In the genomic region with DNA sequence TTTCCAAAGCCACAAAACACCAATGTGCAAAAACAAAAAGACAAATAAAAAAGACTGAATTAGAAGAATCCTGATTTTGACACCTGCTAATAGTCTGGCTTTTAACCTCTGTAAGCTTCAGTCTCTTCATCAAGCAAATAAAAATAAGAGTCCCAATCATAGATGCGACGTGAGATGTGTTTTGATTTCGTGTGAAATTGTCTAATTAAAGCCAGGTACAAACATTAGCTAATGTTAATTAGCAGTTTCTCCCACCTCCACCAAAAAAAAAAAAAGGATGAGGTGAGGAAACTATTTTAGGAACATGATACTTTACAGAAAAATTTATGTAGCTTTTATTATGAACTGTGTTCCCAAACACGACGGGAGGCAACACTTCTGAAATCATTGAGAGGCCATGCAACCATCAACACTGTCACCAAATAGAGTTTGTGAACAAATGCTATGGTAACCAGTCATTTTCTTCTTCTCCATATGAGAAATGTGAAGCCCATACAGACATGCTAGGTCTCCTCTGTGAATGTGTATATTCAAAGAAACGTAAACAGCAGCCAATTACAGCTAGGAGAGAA, we compare ENCODE assay signal across 16 cellular contexts. TPM values are rescaled to one million over a fixed set of nuclear protein-coding genes. Genes with fewer than 3 reads are reported as not detected.
DNase-seq lines count a peak whose midpoint lies in the region; ATAC-seq and TF ChIP-seq lines count a peak whose summit lies in the region.
"Had no signal": no experiment of that assay in that cellular context is flagged by ENCODE, and none has a peak within 500 bp of the region (broad histone marks: within the 10 kb centered on the region; RNA-seq: fewer than 3 reads in every experiment).

No MANE protein-coding gene starts in this region.

- no peak overlapping the region for H3K9ac ChIP-seq in HCT116 (ENCODE audit: low read length)
- H3K9ac ChIP-seq in SK-N-MC (ENCODE audit: insufficient read length), result peak overlapping the region; percentile 20
- peak overlapping the region; percentile 46; the same call in 1 of the 2 replicates for H3K9ac ChIP-seq in iPS-20b (ENCODE audit: low read depth, low read length)

- intact Hi-C loops in HCT116 (cut with micrococcal nuclease), result no loop called here
- intact Hi-C loops in left lung (cut with DNase I), result no loop called here

- CTCF ChIA-PET in HCT116 (lab: Charles Lee), result interaction anchor here (1.9 kb wide), 1 partner anchor 25 kb away, joined by 5 read pairs; no protein-coding TSS in a partner anchor

- no peaks in the 10 kb centered on the region for H4K20me1 ChIP-seq in HCT116 (ENCODE audit: insufficient read depth)

- H3K27ac ChIP-seq in HCT116 (ENCODE audit: low read depth, low read length) (no peak overlapping the region), SK-N-MC (no peak overlapping the region), iPS-20b (ENCODE audit: low read length) (no peak overlapping the region), brain microvascular endothelial cell (no peak overlapping the region), left lung (no peak overlapping the region)
- H3K27ac ChIP-seq: cardiac muscle cell, Peyer's patch, spleen, tibial nerve had no signal

- H3K9me3 ChIP-seq in HCT116 (ENCODE audit: control insufficient read depth in 1 of 2, insufficient read depth in 1 of 2, low read depth in 1 of 2, low read length in 2 of 2) (no peaks in the 10 kb centered on the region), SK-N-MC (ENCODE audit: low read depth, low read length) (no peaks in the 10 kb centered on the region), iPS-20b (ENCODE audit: insufficient read depth, low read depth, low read length) (no peaks in the 10 kb centered on the region), left lung (no peaks in the 10 kb centered on the region)
- H3K9me3 ChIP-seq: Peyer's patch, tibial nerve had no signal

- ATAC-seq in HCT116 (no peak), left lung (no peak)

- TF ChIP-seq RAD21 in HCT116 (IDR thresholded peaks at IDR 0.05; ENCODE audit: low read depth), result no peak

- no TSS peak for BruUV-seq in HCT116 (replicated peaks; lab: Mats Ljungman, UMichigan)

- no peak overlapping the region for H3K4me3 ChIP-seq in HCT116 (replicated peaks in 1 of 2; ENCODE audit: low read depth in 1 of 2, low read length in 2 of 2)
- peak overlapping the region; percentile 51 for H3K4me3 ChIP-seq in SK-N-MC
- peak overlapping the region; percentile 51; the same call in 1 of the 2 replicates for H3K4me3 ChIP-seq in iPS-20b (ENCODE audit: low read length)
- H3K4me3 ChIP-seq in brain microvascular endothelial cell (ENCODE audit: low read depth, low read length), result no peak overlapping the region
- H3K4me3 ChIP-seq in left lung, result no peak overlapping the region
- H3K4me3 ChIP-seq: cardiac muscle cell, Peyer's patch, spleen, tibial nerve had no signal

- in situ Hi-C loops in brain microvascular endothelial cell (cut with HindIII; ENCODE audit: low pct_ligation_motif_present, low sequenced_read_pairs), result no loop called here

- no peak overlapping the region for H3K4me3 Mint-ChIP-seq in immature natural killer cell
- H3K4me3 Mint-ChIP-seq: stimulated activated effector memory CD8-positive, alpha-beta T cell treated with anti-CD3 and anti-CD28 coated beads, Interleukin-12 subunit alpha, Interleukin-12 subunit beta, amount 100 ng/mL, for 72 hours had no signal

- H3K36me3 ChIP-seq in HCT116 (ENCODE audit: control insufficient read depth in 1 of 2, insufficient read depth in 2 of 2, low read length in 2 of 2) (no peaks in the 10 kb centered on the region), SK-N-MC (ENCODE audit: insufficient read depth, low read length) (no peaks in the 10 kb centered on the region), iPS-20b (ENCODE audit: insufficient read depth, low read depth, low read length) (no peaks in the 10 kb centered on the region), brain microvascular endothelial cell (replicated peaks) (no peaks in the 10 kb centered on the region), left lung (no peaks in the 10 kb centered on the region)
- H3K36me3 ChIP-seq: cardiac muscle cell, Peyer's patch, spleen, tibial nerve had no signal

- no peaks in the 10 kb centered on the region for H3K9me3 Mint-ChIP-seq in immature natural killer cell
- H3K9me3 Mint-ChIP-seq: stimulated activated effector memory CD8-positive, alpha-beta T cell treated with anti-CD3 and anti-CD28 coated beads, Interleukin-12 subunit alpha, Interleukin-12 subunit beta, amount 100 ng/mL, for 72 hours had no signal

- TF ChIP-seq POLR2A in HCT116 (IDR thresholded peaks at IDR 0.05; ENCODE audit: borderline replicate concordance, extremely low read depth, insufficient read depth, insufficient read length), result no peak

- no peak overlapping the region for H3K27ac Mint-ChIP-seq in immature natural killer cell
- H3K27ac Mint-ChIP-seq: stimulated activated effector memory CD8-positive, alpha-beta T cell treated with anti-CD3 and anti-CD28 coated beads, Interleukin-12 subunit alpha, Interleukin-12 subunit beta, amount 100 ng/mL, for 72 hours had no signal

- RAD21 ChIA-PET in HCT116 (lab: Charles Lee; ENCODE audit: low non-redundant PET in 1 of 2, low total read pairs in 2 of 2, uncharacterized antibody in 2 of 2, unreplicated experiment in 2 of 2), result interaction anchor here in 1 of 2 experiments (0.5 kb wide), 1 partner anchor 169 kb away, joined by 3 read pairs; no protein-coding TSS in a partner anchor

- POLR2A ChIA-PET in HCT116 (lab: Charles Lee), result no interaction called here

- H3K36me3 Mint-ChIP-seq in immature natural killer cell, result no peaks in the 10 kb centered on the region
- H3K36me3 Mint-ChIP-seq: stimulated activated effector memory CD8-positive, alpha-beta T cell treated with anti-CD3 and anti-CD28 coated beads, Interleukin-12 subunit alpha, Interleukin-12 subunit beta, amount 100 ng/mL, for 72 hours had no signal

- H3K4me1 Mint-ChIP-seq in immature natural killer cell, result peaks cover 0 to 1% of the 10 kb centered on the region in 2 donors

- no peak overlapping the region for H3K4me2 ChIP-seq in HCT116 (ENCODE audit: low read length)

- peak overlapping the region; percentile 1 for H2AFZ ChIP-seq in HCT116 (ENCODE audit: low read depth, low read length, poor library complexity, severe bottlenecking)

- H3K27me3 ChIP-seq in HCT116 (ENCODE audit: insufficient read depth, low read length), result no peaks in the 10 kb centered on the region
- H3K27me3 ChIP-seq in iPS-20b (ENCODE audit: insufficient read depth, low read length), result peaks cover 4% of the 10 kb centered on the region
- no peaks in the 10 kb centered on the region for H3K27me3 ChIP-seq in brain microvascular endothelial cell (replicated peaks)
- H3K27me3 ChIP-seq in left lung, result no peaks in the 10 kb centered on the region
- H3K27me3 ChIP-seq: cardiac muscle cell, Peyer's patch, spleen, tibial nerve had no signal

- H3K4me1 ChIP-seq in HCT116 (ENCODE audit: control insufficient read depth in 1 of 2, insufficient read depth in 2 of 2, low read length in 2 of 2), result no peaks in the 10 kb centered on the region
- H3K4me1 ChIP-seq in iPS-20b (ENCODE audit: insufficient read depth, low read length), result peaks cover 20% of the 10 kb centered on the region
- peaks cover 0 to 3% of the 10 kb centered on the region in 2 donors for H3K4me1 ChIP-seq in left lung
- H3K4me1 ChIP-seq: Peyer's patch had no signal

- no peak for TF ChIP-seq CTCF in HCT116 (IDR thresholded peaks at IDR 0.05 in 2 of 3, conservative IDR thresholded peaks at IDR 0.05 in 1 of 3; ENCODE audit: borderline replicate concordance in 1 of 3, insufficient read depth in 1 of 3, low read depth in 2 of 3, low read length in 2 of 3)
- no peak for TF ChIP-seq CTCF in brain microvascular endothelial cell (IDR thresholded peaks at IDR 0.05; ENCODE audit: low read depth, low read length, missing control alignments)
- no peak for TF ChIP-seq CTCF in left lung (IDR thresholded peaks at IDR 0.05)

- H3K9me2 ChIP-seq in HCT116 (ENCODE audit: insufficient read depth), result no peaks in the 10 kb centered on the region

- no peaks in the 10 kb centered on the region for H3K79me2 ChIP-seq in HCT116 (ENCODE audit: insufficient read depth, low read length)

- H3K27me3 Mint-ChIP-seq in immature natural killer cell (ENCODE audit: low read depth in 3 of 3), result peaks cover 4 to 20% (median 11%) of the 10 kb centered on the region in 3 donors

- DNase-seq in HCT116 (ENCODE audit: low read depth, low spot score), result no peak
- peak; percentile 62 for DNase-seq in NCI-H1930 (lab: John Stamatoyannopoulos, UW)
- DNase-seq in SK-N-MC (ENCODE audit: low read depth, low spot score), result no peak
- no peak for DNase-seq in brain microvascular endothelial cell
- no peak for DNase-seq in immature natural killer cell
- DNase-seq in left lung, result no peak
- DNase-seq: activated CD8-positive, alpha-beta memory T cell treated with anti-CD3 and anti-CD28 coated beads for 24 hours; effector memory CD4-positive, alpha-beta T cell; left colon; NCI-H524 treated with DMSO at 0.1 percent for 48 hours; Peyer's patch; spleen had no signal

TF ChIP-seq in HCT116, 20 proteins besides CTCF, POLR2A, EP300 and RAD21:
- TF ChIP-seq, protein P1, sequence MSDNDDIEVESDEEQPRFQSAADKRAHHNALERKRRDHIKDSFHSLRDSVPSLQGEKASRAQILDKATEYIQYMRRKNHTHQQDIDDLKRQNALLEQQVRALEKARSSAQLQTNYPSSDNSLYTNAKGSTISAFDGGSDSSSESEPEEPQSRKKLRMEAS (IDR thresholded peaks at IDR 0.05), result no peak
- no peak for TF ChIP-seq FOSL1 (IDR thresholded peaks at IDR 0.05; ENCODE audit: low read depth)

RNA-seq across cellular contexts. Expression of a gene that starts 6.7 kb away (rescaled TPM):
- total RNA-seq in HCT116 (2021; ENCODE audit: unreplicated experiment) (21.8 TPM), left lung (10 to 100 TPM; 40.3 to 49.7 TPM)
- polyA plus RNA-seq in HCT116 (2012), result 3.3 and 3.5 TPM in 2 replicates
- 1 to 10 TPM in 2 of 3 donors, under 1 TPM in 1; 0.39 to 2.2 (median 1.7) TPM for polyA plus RNA-seq in immature natural killer cell

RNA-seq across cellular contexts. Expression of a gene that starts 40.3 kb away (rescaled TPM):
- total RNA-seq in HCT116 (2021; ENCODE audit: unreplicated experiment) (1,480 TPM), left lung (100 to 1,000 TPM; 695 to 747 TPM)
- polyA plus RNA-seq in HCT116 (2012), result 1,450 and 1,677 TPM in 2 replicates
- polyA plus RNA-seq in immature natural killer cell, result 1,000 to 10,000 TPM; 1,077 to 1,697 (median 1,102) TPM

Comparison
In these comparisons a context has a peak if more than half of its experiments do, and no peak if none do; other contexts are left out.
1. DNase-seq: peak in NCI-H1930 (2 of 2); none in HCT116 (single experiment), SK-N-MC (single experiment), brain microvascular endothelial cell (single experiment), immature natural killer cell (0 of 3) and left lung (0 of 2).
2. H3K4me3 ChIP-seq: peak in SK-N-MC (single experiment) and iPS-20b (single experiment); none in HCT116 (0 of 2), brain microvascular endothelial cell (single experiment) and left lung (0 of 2).